ENCODE assay signal across 16 cellular contexts in the genomic region with DNA sequence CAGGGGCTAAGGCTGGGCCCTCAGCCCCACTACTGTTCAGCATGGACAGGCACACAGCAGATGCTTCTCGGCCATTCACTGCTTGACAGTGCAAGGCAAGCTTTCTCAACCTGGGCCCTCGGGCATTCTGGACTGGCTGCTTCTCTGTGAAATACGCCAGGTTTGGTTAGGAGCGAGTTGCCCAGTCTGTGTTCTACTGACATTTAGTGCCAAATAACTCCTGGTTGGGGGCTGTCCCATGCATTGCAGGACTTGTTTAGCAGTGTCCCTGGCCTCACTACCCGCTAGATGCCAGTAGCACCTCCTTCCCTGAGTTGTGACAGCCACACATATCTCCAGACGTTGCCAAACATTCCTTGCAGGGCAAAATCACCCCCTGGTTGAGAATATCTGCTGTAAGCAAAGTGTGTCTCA.
DNase-seq lines count a peak whose midpoint lies in the region; ATAC-seq and TF ChIP-seq lines count a peak whose summit lies in the region.
"Had no signal": no experiment of that assay in that cellular context is flagged by ENCODE, and none has a peak within 500 bp of the region (broad histone marks: within the 10 kb centered on the region; RNA-seq: fewer than 3 reads in every experiment).

No MANE protein-coding gene starts in this region.

- intact Hi-C loops in left cardiac atrium (cut with DNase I) (no loop called here), gastrocnemius medialis (cut with DNase I; ENCODE audit: low total_unique reads) (loop anchor here (5.0 kb wide), 1 partner anchor 90 kb away; no protein-coding TSS in a partner anchor)
- intact Hi-C loops in activated naive CD4-positive, alpha-beta T cell treated with anti-CD3 and anti-CD28 coated beads for 36 hours (cut with micrococcal nuclease): no loop called here

- H3K36me3 ChIP-seq in BLaER1 (no peaks in the 10 kb centered on the region), gastrocnemius medialis (no peaks in the 10 kb centered on the region)
- H3K36me3 ChIP-seq: SJCRH30 had no signal

- H3K4me1 ChIP-seq in BLaER1 (peaks cover 98% of the 10 kb centered on the region), gastrocnemius medialis (peaks cover 23 to 25% of the 10 kb centered on the region in 2 donors)

- no peak overlapping the region for H3K9ac ChIP-seq in BLaER1

- H4K20me1 ChIP-seq in BLaER1: peaks cover 21% of the 10 kb centered on the region

- peak overlapping the region; percentile 88 for H3K4me2 ChIP-seq in BLaER1

- DNase-seq in T-helper 17 cell: no peak
- DNase-seq in left cardiac atrium: no peak
- no peak for DNase-seq in gastrocnemius medialis
- no peak for DNase-seq in activated naive CD4-positive, alpha-beta T cell treated with anti-CD3 and anti-CD28 coated beads for 36 hours
- no peak for DNase-seq in endothelial cell (ENCODE audit: low spot score)
- DNase-seq in NCI-H510A (lab: John Stamatoyannopoulos, UW): no peak
- DNase-seq: activated CD8-positive, alpha-beta T cell treated with anti-CD3 and anti-CD28 coated beads, Interleukin-2, amount 10 ng/mL, durations not matched to agents 7 days and 5 days; activated naive CD4-positive, alpha-beta T cell treated with Interleukin-2 at 50 U/mL for 16 hours; GOT3; naive B cell; NCI-H2171; NK-92 treated with Interleukin-12 subunit alpha and Interleukin-12 subunit beta, amount 100 ng/mL, for 24 hours; SJCRH30; stimulated activated CD8-positive, alpha-beta memory T cell treated with anti-CD3 and anti-CD28 coated beads, Interleukin-4, amount 100 ng/mL, for 48 hours had no signal

- CTCF ChIA-PET in activated naive CD4-positive, alpha-beta T cell treated with anti-CD3 and anti-CD28 coated beads for 36 hours (lab: Charles Lee): interaction anchor here (1.2 kb wide), 1 partner anchor 157 kb away, joined by 3 read pairs; a partner anchor contains a TSS

- H3K36me3 Mint-ChIP-seq in T-helper 17 cell (ENCODE audit: low read depth) (no peaks in the 10 kb centered on the region), endothelial cell (ENCODE audit: low read depth, unreplicated experiment) (no peaks in the 10 kb centered on the region)
- no peaks in the 10 kb centered on the region for H3K36me3 Mint-ChIP-seq in activated naive CD4-positive, alpha-beta T cell treated with anti-CD3 and anti-CD28 coated beads for 36 hours (ENCODE audit: low read depth)
- H3K36me3 Mint-ChIP-seq: naive B cell had no signal

- no peak for ATAC-seq in T-helper 17 cell
- ATAC-seq in left cardiac atrium: peak; percentile 2 to 20
- no peak for ATAC-seq in gastrocnemius medialis
- no peak for ATAC-seq in GM19395 (IDR thresholded peaks at IDR 0.05; ENCODE audit: unreplicated experiment)
- ATAC-seq: activated CD8-positive, alpha-beta T cell treated with anti-CD3 and anti-CD28 coated beads, Interleukin-2, amount 10 ng/mL, durations not matched to agents 7 days and 5 days had no signal

- no peaks in the 10 kb centered on the region for H3K9me3 Mint-ChIP-seq in activated naive CD4-positive, alpha-beta T cell treated with anti-CD3 and anti-CD28 coated beads for 36 hours
- no peaks in the 10 kb centered on the region for H3K9me3 Mint-ChIP-seq in endothelial cell (ENCODE audit: unreplicated experiment)
- H3K9me3 Mint-ChIP-seq: naive B cell had no signal

- H3K9me3 ChIP-seq in BLaER1 (no peaks in the 10 kb centered on the region), T-helper 17 cell (ENCODE audit: control insufficient read depth, low read length, poor library complexity, severe bottlenecking) (no peaks in the 10 kb centered on the region), gastrocnemius medialis (no peaks in the 10 kb centered on the region)
- H3K9me3 ChIP-seq: SJCRH30 had no signal

- in situ Hi-C loops in gastrocnemius medialis (cut with MboI; ENCODE audit: low sequenced_read_pairs in 4 of 4): no loop called here

- 0 out of 2 replicates have a peak overlapping the region, but pooled peaks have one; percentile 24 for H3K4me3 ChIP-seq in BLaER1
- H3K4me3 ChIP-seq in gastrocnemius medialis: no peak overlapping the region
- H3K4me3 ChIP-seq: SJCRH30 had no signal

- H3K27ac ChIP-seq in BLaER1 (no peak overlapping the region), gastrocnemius medialis (peak overlapping the region; percentile 38 to 82 (median 74))
- H3K27ac ChIP-seq: SJCRH30 had no signal

- H3K27ac Mint-ChIP-seq in T-helper 17 cell (peak overlapping the region; percentile 14), endothelial cell (ENCODE audit: unreplicated experiment) (no peak overlapping the region)
- H3K27ac Mint-ChIP-seq in activated naive CD4-positive, alpha-beta T cell treated with anti-CD3 and anti-CD28 coated beads for 36 hours: no peak overlapping the region
- H3K27ac Mint-ChIP-seq: activated CD8-positive, alpha-beta T cell treated with anti-CD3 and anti-CD28 coated beads, Interleukin-2, amount 10 ng/mL, durations not matched to agents 7 days and 5 days had no signal

- no peak overlapping the region for H3K4me3 Mint-ChIP-seq in T-helper 17 cell
- no peak overlapping the region for H3K4me3 Mint-ChIP-seq in activated naive CD4-positive, alpha-beta T cell treated with anti-CD3 and anti-CD28 coated beads for 36 hours
- H3K4me3 Mint-ChIP-seq in endothelial cell (ENCODE audit: unreplicated experiment): no peak overlapping the region
- H3K4me3 Mint-ChIP-seq: activated CD8-positive, alpha-beta T cell treated with anti-CD3 and anti-CD28 coated beads, Interleukin-2, amount 10 ng/mL, durations not matched to agents 7 days and 5 days had no signal

- no peak for TF ChIP-seq POLR2A in gastrocnemius medialis (IDR thresholded peaks at IDR 0.05)

- peaks cover 9% of the 10 kb centered on the region for H3K4me1 Mint-ChIP-seq in T-helper 17 cell
- H3K4me1 Mint-ChIP-seq in activated naive CD4-positive, alpha-beta T cell treated with anti-CD3 and anti-CD28 coated beads for 36 hours (ENCODE audit: low read depth): peaks cover 20% of the 10 kb centered on the region
- H3K4me1 Mint-ChIP-seq in endothelial cell (ENCODE audit: unreplicated experiment): peaks cover 24% of the 10 kb centered on the region

- TF ChIP-seq CTCF in gastrocnemius medialis (IDR thresholded peaks at IDR 0.05 in 4 of 5, conservative IDR thresholded peaks at IDR 0.05 in 1 of 5): no peak
- TF ChIP-seq CTCF in endothelial cell (IDR thresholded peaks at IDR 0.05; ENCODE audit: unreplicated experiment): no peak

- H3K27me3 Mint-ChIP-seq in T-helper 17 cell: peaks cover 13% of the 10 kb centered on the region
- H3K27me3 Mint-ChIP-seq in activated naive CD4-positive, alpha-beta T cell treated with anti-CD3 and anti-CD28 coated beads for 36 hours (ENCODE audit: low read depth): peaks cover under 1% of the 10 kb centered on the region
- H3K27me3 Mint-ChIP-seq in endothelial cell (ENCODE audit: unreplicated experiment): peaks cover 7% of the 10 kb centered on the region

- H3K27me3 ChIP-seq in BLaER1 (peaks cover 31% of the 10 kb centered on the region), gastrocnemius medialis (no peaks in the 10 kb centered on the region)

Comparison
In these comparisons a context has a peak if more than half of its experiments do, and no peak if none do; other contexts are left out.
1. ATAC-seq: peak in left cardiac atrium (2 of 2); none in T-helper 17 cell (single experiment), gastrocnemius medialis (0 of 2) and GM19395 (single experiment).